8 cellular contexts compared by ENCODE assay signal in genomic region chr16:667780-668518, GRCh38. TPM values are rescaled to one million over a fixed set of nuclear protein-coding genes. Genes with fewer than 3 reads are reported as not detected.
DNase-seq lines count a peak whose midpoint lies in the region; ATAC-seq, FAIRE-seq and TF ChIP-seq lines count a peak whose summit lies in the region.

Gene RHOT2, plus strand, starts transcription at chr16:668132. Its CDS starts 68 bp downstream, at chr16:668200.

- H3K27ac ChIP-seq in ACC112 (ENCODE audit: low read depth, low read length) = peak within 1 kb of the TSS; percentile 25; the same call in 1 of the 2 replicates

- POLR2A ChIA-PET in WTC11 (lab: Charles Lee) = interaction anchor here (1.0 to 1.8 kb wide), 2 partner anchors 30 to 52 kb away, joined by 3 to 6 read pairs; no protein-coding TSS in a partner anchor

- H2AFZ ChIP-seq in ACC112 (ENCODE audit: low read length, unreplicated experiment) = peak within 1 kb of the TSS; percentile 39

- peak within 1 kb of the TSS; percentile 86 for H3K27ac Mint-ChIP-seq in WTC11
- H3K27ac Mint-ChIP-seq in immature natural killer cell = peak within 1 kb of the TSS; percentile 81 to 95 (median 88)

- peak; percentile 92 for DNase-seq in NCI-H2227 treated with DMSO at 0.1 percent for 48 hours (lab: John Stamatoyannopoulos, UW)
- peak; percentile 93 for DNase-seq in WTC11 (ENCODE audit: low spot score)
- DNase-seq in bronchial epithelial cell (ENCODE audit: low read depth) = peak; percentile 65
- DNase-seq in immature natural killer cell = peak; percentile 95 to 96 (median 96)
- peak; percentile 71 for DNase-seq in smooth muscle cell of the brain vasculature (ENCODE audit: low read depth, low spot score)

- ATAC-seq in GM18868 (IDR thresholded peaks at IDR 0.05; ENCODE audit: unreplicated experiment) = peak; percentile 93
- ATAC-seq in HG03139 (IDR thresholded peaks at IDR 0.05; ENCODE audit: unreplicated experiment) = peak; percentile 78
- peak; percentile 95 for ATAC-seq in WTC11

- peaks cover 17% of the 10 kb centered on the region; the same call in 1 of the 2 replicates for H3K36me3 ChIP-seq in ACC112 (ENCODE audit: insufficient read depth, low read length)
- peaks cover 27% of the 10 kb centered on the region for H3K36me3 ChIP-seq in bronchial epithelial cell (ENCODE audit: control insufficient read depth, insufficient read depth, low read length)

- no peaks in the 10 kb centered on the region for H3K27me3 ChIP-seq in ACC112 (ENCODE audit: insufficient read depth, low read length)
- no peaks in the 10 kb centered on the region for H3K27me3 ChIP-seq in bronchial epithelial cell (ENCODE audit: control insufficient read depth, insufficient read depth, low read length)

- H3K36me3 Mint-ChIP-seq in WTC11 (peaks cover 10% of the 10 kb centered on the region), immature natural killer cell (no peaks in the 10 kb centered on the region)

- FAIRE-seq in bronchial epithelial cell (lab: Jason Lieb, UNC) = no peak

- H3K4me3 ChIP-seq in ACC112 (ENCODE audit: low read depth, low read length) = peak within 1 kb of the TSS; percentile 95
- H3K4me3 ChIP-seq in bronchial epithelial cell (ENCODE audit: low read depth, low read length) = peak within 1 kb of the TSS; percentile 98

- H3K9me3 Mint-ChIP-seq in WTC11 = no peaks in the 10 kb centered on the region
- H3K9me3 Mint-ChIP-seq in immature natural killer cell = no peaks in the 10 kb centered on the region

- H3K79me2 ChIP-seq in ACC112 (ENCODE audit: control insufficient read depth, insufficient read depth, low read length, unreplicated experiment) = peaks cover 15% of the 10 kb centered on the region

- H3K4me3 Mint-ChIP-seq in WTC11 (peak within 1 kb of the TSS; percentile 65), immature natural killer cell (peak within 1 kb of the TSS; percentile 69 to 82 (median 76))

- no peaks in the 10 kb centered on the region for H3K4me1 ChIP-seq in ACC112 (ENCODE audit: control insufficient read depth, insufficient read depth, low read length, unreplicated experiment)

- CTCF ChIA-PET in WTC11 (lab: Charles Lee) = interaction anchor here (0.6 to 3.0 kb wide), 23 partner anchors 8 to 297 kb away, joined by 3 to 21 read pairs (median 4); partner anchors contain the start of genes ANTKMT, CIAO3, JMJD8 and RAB40C

- TF ChIP-seq CTCF in WTC11 (IDR thresholded peaks at IDR 0.05) = peak; percentile 66
- TF ChIP-seq CTCF in bronchial epithelial cell (IDR thresholded peaks at IDR 0.05; ENCODE audit: insufficient read depth, low read length, severe bottlenecking) = peak; percentile 73

- H3K4me1 Mint-ChIP-seq in WTC11 (no peaks in the 10 kb centered on the region), immature natural killer cell (peaks cover 6 to 12% of the 10 kb centered on the region in 2 donors)

- H3K27me3 Mint-ChIP-seq in WTC11 (ENCODE audit: low read depth) (no peaks in the 10 kb centered on the region), immature natural killer cell (ENCODE audit: low read depth in 3 of 3) (peaks cover 1 to 3% (median 2%) of the 10 kb centered on the region in 3 donors)

TF ChIP-seq in WTC11, 78 proteins besides CTCF, POLR2A, EP300 and RAD21 (continues in another document):
- TF ChIP-seq HMGA2 (CRISPR knock-in tag; IDR thresholded peaks at IDR 0.05) = no peak
- no peak for TF ChIP-seq E2F1 (CRISPR knock-in tag; IDR thresholded peaks at IDR 0.05)
- no peak for TF ChIP-seq JAZF1 (CRISPR knock-in tag; IDR thresholded peaks at IDR 0.05)
- TF ChIP-seq ZNF263 (CRISPR knock-in tag; IDR thresholded peaks at IDR 0.05; ENCODE audit: low read depth) = no peak
- peak; percentile 94 for TF ChIP-seq ESRRA (CRISPR knock-in tag; IDR thresholded peaks at IDR 0.05; ENCODE audit: borderline replicate concordance)
- no peak for TF ChIP-seq ERG (CRISPR knock-in tag; IDR thresholded peaks at IDR 0.05)
- TF ChIP-seq E2F4 (CRISPR knock-in tag; IDR thresholded peaks at IDR 0.05; ENCODE audit: borderline replicate concordance, low read depth) = no peak
- TF ChIP-seq ZNF317 (CRISPR knock-in tag; IDR thresholded peaks at IDR 0.05; ENCODE audit: borderline replicate concordance, low read depth) = no peak
- 0 out of 2 replicates have a peak, but pooled peaks have one; percentile 56 for TF ChIP-seq IRF1 (CRISPR knock-in tag; IDR thresholded peaks at IDR 0.05)
- no peak; the same call in 1 of the 2 replicates for TF ChIP-seq ZNF219 (CRISPR knock-in tag; IDR thresholded peaks at IDR 0.05; ENCODE audit: borderline replicate concordance)
- no peak for TF ChIP-seq ATF6 (CRISPR knock-in tag; IDR thresholded peaks at IDR 0.05)
- TF ChIP-seq MAX (CRISPR knock-in tag; IDR thresholded peaks at IDR 0.05) = peak; percentile 75; the same call in 1 of the 2 replicates
- TF ChIP-seq ZNF416 (CRISPR knock-in tag; IDR thresholded peaks at IDR 0.05) = no peak
- TF ChIP-seq GRHL2 (CRISPR knock-in tag; IDR thresholded peaks at IDR 0.05; ENCODE audit: insufficient replicate concordance, severe bottlenecking) = no peak
- TF ChIP-seq TEAD4 (CRISPR knock-in tag; IDR thresholded peaks at IDR 0.05) = 0 out of 2 replicates have a peak, but pooled peaks have one; percentile 57
- TF ChIP-seq TCF7 (CRISPR knock-in tag; IDR thresholded peaks at IDR 0.05; ENCODE audit: low read depth) = no peak
- TF ChIP-seq ZNF396 (CRISPR knock-in tag; IDR thresholded peaks at IDR 0.05; ENCODE audit: borderline replicate concordance) = no peak
- peak; percentile 79 for TF ChIP-seq GABPB1 (CRISPR knock-in tag; IDR thresholded peaks at IDR 0.05)
- TF ChIP-seq SMAD3 (CRISPR knock-in tag; IDR thresholded peaks at IDR 0.05; ENCODE audit: borderline replicate concordance) = no peak

RNA-seq across cellular contexts. Expression of gene RHOT2, which starts in this region (rescaled TPM):
- total RNA-seq in WTC11 (2021) (245 to 285 TPM (median 250 TPM) in 3 replicates), bronchial epithelial cell (44.5 and 52.4 TPM in 2 replicates)
- polyA plus RNA-seq in immature natural killer cell = 10 to 100 TPM; 36.8 to 53.3 (median 43.0) TPM

Comparison
In these comparisons a context has a peak if more than half of its experiments do, and no peak if none do; other contexts are left out.
1. Peak in every context shown above with its lines: DNase-seq, ATAC-seq, H3K4me3 ChIP-seq and H3K27ac ChIP-seq.